13 cellular contexts compared by ENCODE assay signal in genomic region chr19:37981785-37982475, GRCh38.
A peak's percentile ranks its signal among the peaks of the same experiment; 100 is the strongest.
DNase-seq lines count a peak whose midpoint lies in the region; TF ChIP-seq lines count a peak whose summit lies in the region.
"Had no signal": no experiment of that assay in that cellular context is flagged by ENCODE, and none has a peak within 500 bp of the region (broad histone marks: within the 10 kb centered on the region; RNA-seq: fewer than 3 reads in every experiment).

No MANE protein-coding gene starts in this region.

- no peaks in the 10 kb centered on the region for H3K9me3 ChIP-seq in Peyer's patch
- H3K9me3 ChIP-seq: lower lobe of right lung had no signal

- CTCF ChIA-PET in HEK293T (lab: Yijun Ruan, JAX): no interaction called here

- peak; percentile 6 for DNase-seq in DMS53 treated with DMSO at 0.1 percent for 48 hours (lab: John Stamatoyannopoulos, UW; ENCODE audit: unreplicated experiment)
- peak in 2 of 3 donors; percentile 66 to 72 for DNase-seq in Peyer's patch
- DNase-seq in fibroblast of villous mesenchyme (ENCODE audit: low read depth): peak; percentile 78
- DNase-seq in posterior vena cava (ENCODE audit: low spot score): peak; percentile 35
- no peak for DNase-seq in iPS-NIHi7 (ENCODE audit: extremely low spot score)
- no peak for DNase-seq in HEK293T (ENCODE audit: extremely low spot score)
- DNase-seq in Ammon's horn (ENCODE audit: low spot score): no peak
- DNase-seq in hepatic stellate cell (ENCODE audit: low spot score): no peak
- DNase-seq: activated CD4-positive, alpha-beta T cell treated with anti-CD3 and anti-CD28 coated beads, Interleukin-2, amount 50 U/mL, for 48 hours; DMS79; NCI-H1048; NCI-H446 had no signal

- H3K27me3 ChIP-seq in Peyer's patch: no peaks in the 10 kb centered on the region

- no peaks in the 10 kb centered on the region for H3K36me3 ChIP-seq in Peyer's patch
- H3K36me3 ChIP-seq: lower lobe of right lung had no signal

- H3K4me1 ChIP-seq in Peyer's patch: peaks cover 0 to 42% (median 16%) of the 10 kb centered on the region in 4 donors

- peak overlapping the region in 2 of 4 donors; percentile 42 to 71 for H3K27ac ChIP-seq in Peyer's patch

- intact Hi-C loops in posterior vena cava (cut with DNase I): loop anchor here in 1 of 2 donors (5.0 kb wide), 1 partner anchor 50 kb away; no protein-coding TSS in a partner anchor

- peak in 1 of 6 experiments; percentile 16 for TF ChIP-seq CTCF in Peyer's patch (IDR thresholded peaks at IDR 0.05)
- no peak for TF ChIP-seq CTCF in fibroblast of villous mesenchyme (IDR thresholded peaks at IDR 0.05; ENCODE audit: insufficient read depth, low read depth, low read length)

- no peak for TF ChIP-seq POLR2A in Peyer's patch (IDR thresholded peaks at IDR 0.05)

- POLR2A ChIA-PET in HEK293T (lab: Yijun Ruan, JAX): no interaction called here

- H3K4me3 ChIP-seq in Peyer's patch: no peak overlapping the region
- no peak overlapping the region for H3K4me3 ChIP-seq in fibroblast of villous mesenchyme (ENCODE audit: low read depth, low read length)
- H3K4me3 ChIP-seq: lower lobe of right lung had no signal

TF ChIP-seq in HEK293T, 16 proteins besides CTCF, POLR2A, EP300 and RAD21:
- TF ChIP-seq L3MBTL2 (conservative IDR thresholded peaks at IDR 0.05): no peak
- no peak for TF ChIP-seq PKNOX1 (IDR thresholded peaks at IDR 0.05)
- TF ChIP-seq SP1 (IDR thresholded peaks at IDR 0.05): no peak
- no peak for TF ChIP-seq ELF4 (IDR thresholded peaks at IDR 0.05)
- no peak for TF ChIP-seq FOXM1 (IDR thresholded peaks at IDR 0.05; ENCODE audit: borderline replicate concordance)
- no peak for TF ChIP-seq FOXK2 (IDR thresholded peaks at IDR 0.05)
- no peak for TF ChIP-seq NFRKB (IDR thresholded peaks at IDR 0.05)

Comparison
In these comparisons a context has a peak if more than half of its experiments do, and no peak if none do; other contexts are left out.
1. DNase-seq: peak in DMS53 treated with DMSO at 0.1 percent for 48 hours (single experiment), Peyer's patch (2 of 3), fibroblast of villous mesenchyme (single experiment) and posterior vena cava (single experiment); none in iPS-NIHi7 (single experiment), HEK293T (single experiment), Ammon's horn (single experiment) and hepatic stellate cell (single experiment).